In genomic region chr19:39951065-39951650, GRCh38 we compare ENCODE assay signal across 15 cellular contexts. TPM values are rescaled to one million over a fixed set of nuclear protein-coding genes. Genes with fewer than 3 reads are reported as not detected.
DNase-seq lines count a peak whose midpoint lies in the region; ATAC-seq and TF ChIP-seq lines count a peak whose summit lies in the region.
"Had no signal": no experiment of that assay in that cellular context is flagged by ENCODE, and none has a peak within 500 bp of the region (broad histone marks: within the 10 kb centered on the region; RNA-seq: fewer than 3 reads in every experiment).

No MANE protein-coding gene starts in this region.

- TF ChIP-seq EP300 in stomach (IDR thresholded peaks at IDR 0.05), result no peak

- WGBS in stomach, 5 donors, result 87 to 98% (median 94%) methylated on average over 2 of the region's 2 CpGs

- peak; percentile 27 for DNase-seq in activated T-cell treated with anti-CD3 and anti-CD28 coated beads, Interleukin-2, amount 50 U/mL, for 24 hours
- no peak for DNase-seq in activated T-cell treated with anti-CD3 and anti-CD28 coated beads for 4 hours
- DNase-seq in activated CD8-positive, alpha-beta T cell treated with anti-CD3 and anti-CD28 coated beads, Interleukin-2, amount 10 ng/mL, durations not matched to agents 7 days and 5 days, result peak; percentile 12
- no peak for DNase-seq in immature natural killer cell
- DNase-seq in stomach, result peak; percentile 7
- no peak for DNase-seq in Karpas-422
- no peak for DNase-seq in hippocampal formation (lab: John Stamatoyannopoulos, UW)
- DNase-seq: heart right ventricle; kidney; NCI-H526 treated with DMSO at 0.1 percent for 48 hours; stimulated activated CD4-positive, alpha-beta T cell treated with anti-CD3 and anti-CD28 coated beads, Interleukin-4, amount 100 ng/mL, for 4 hours had no signal

- peak overlapping the region; percentile 87 for H3K27ac Mint-ChIP-seq in activated T-cell treated with anti-CD3 and anti-CD28 coated beads, Interleukin-2, amount 50 U/mL, for 24 hours
- H3K27ac Mint-ChIP-seq in activated CD8-positive, alpha-beta T cell treated with anti-CD3 and anti-CD28 coated beads, Interleukin-2, amount 10 ng/mL, durations not matched to agents 7 days and 5 days, result peak overlapping the region; percentile 95
- peak overlapping the region in 4 of 6 donors; percentile 30 to 62 (median 45) for H3K27ac Mint-ChIP-seq in immature natural killer cell
- H3K27ac Mint-ChIP-seq: WTC11 had no signal

- H3K4me1 ChIP-seq in stomach (peaks cover 6 to 24% (median 8%) of the 10 kb centered on the region in 4 donors), Karpas-422 (ENCODE audit: low read length) (peaks cover 13% of the 10 kb centered on the region)

- H3K36me3 ChIP-seq in stomach (no peaks in the 10 kb centered on the region), Karpas-422 (ENCODE audit: insufficient read depth, low read length) (no peaks in the 10 kb centered on the region)
- H3K36me3 ChIP-seq: brain microvascular endothelial cell, heart right ventricle had no signal

- H3K27me3 ChIP-seq in stomach (peaks cover 0 to 39% (median 0%) of the 10 kb centered on the region in 3 donors), Karpas-422 (ENCODE audit: low read length) (no peaks in the 10 kb centered on the region)
- H3K27me3 ChIP-seq: brain microvascular endothelial cell had no signal

- H3K27me3 Mint-ChIP-seq in activated T-cell treated with anti-CD3 and anti-CD28 coated beads, Interleukin-2, amount 50 U/mL, for 24 hours, result no peaks in the 10 kb centered on the region
- no peaks in the 10 kb centered on the region for H3K27me3 Mint-ChIP-seq in activated CD8-positive, alpha-beta T cell treated with anti-CD3 and anti-CD28 coated beads, Interleukin-2, amount 10 ng/mL, durations not matched to agents 7 days and 5 days (ENCODE audit: low read depth)
- no peaks in the 10 kb centered on the region for H3K27me3 Mint-ChIP-seq in immature natural killer cell (ENCODE audit: low read depth in 3 of 3)

- intact Hi-C loops in stomach (cut with DNase I; ENCODE audit: low total_unique reads), result no loop called here

- H3K79me2 ChIP-seq in Karpas-422 (ENCODE audit: low read length), result no peaks in the 10 kb centered on the region

- no peaks in the 10 kb centered on the region for H3K9me2 ChIP-seq in Karpas-422 (replicated peaks; ENCODE audit: insufficient read depth, low read length)

- no peak overlapping the region for H3K4me3 ChIP-seq in stomach
- H3K4me3 ChIP-seq in Karpas-422 (ENCODE audit: low read length), result no peak overlapping the region
- H3K4me3 ChIP-seq: heart right ventricle had no signal

- no peak overlapping the region for H3K9ac ChIP-seq in Karpas-422 (ENCODE audit: low read length)

- POLR2A ChIA-PET in activated CD8-positive, alpha-beta T cell treated with anti-CD3 and anti-CD28 coated beads, Interleukin-2, amount 10 ng/mL, durations not matched to agents 7 days and 5 days (lab: Charles Lee), result interaction anchor here (0.8 to 2.0 kb wide), 5 partner anchors 9 to 139 kb away, joined by 3 to 12 read pairs (median 4); partner anchors contain the start of genes PSMC4 and ZNF780A

- CTCF ChIA-PET in activated CD8-positive, alpha-beta T cell treated with anti-CD3 and anti-CD28 coated beads, Interleukin-2, amount 10 ng/mL, durations not matched to agents 7 days and 5 days (lab: Charles Lee), result interaction anchor here (1.4 to 1.9 kb wide), 2 partner anchors 11 to 19 kb away, joined by 4 to 12 read pairs; partner anchors contain the start of gene PSMC4

- H3K4me2 ChIP-seq in Karpas-422 (ENCODE audit: low read depth, low read length, poor library complexity, severe bottlenecking), result no peak overlapping the region

- no peak overlapping the region for H2AFZ ChIP-seq in Karpas-422 (ENCODE audit: low read length)

- no peaks in the 10 kb centered on the region for H4K20me1 ChIP-seq in Karpas-422 (ENCODE audit: insufficient read depth, low read depth, low read length)

- peaks cover 81% of the 10 kb centered on the region for H3K4me1 Mint-ChIP-seq in activated T-cell treated with anti-CD3 and anti-CD28 coated beads, Interleukin-2, amount 50 U/mL, for 24 hours (ENCODE audit: low read depth)
- peaks cover 58% of the 10 kb centered on the region for H3K4me1 Mint-ChIP-seq in activated CD8-positive, alpha-beta T cell treated with anti-CD3 and anti-CD28 coated beads, Interleukin-2, amount 10 ng/mL, durations not matched to agents 7 days and 5 days (ENCODE audit: low read depth)
- peaks cover 44 to 52% of the 10 kb centered on the region in 2 donors for H3K4me1 Mint-ChIP-seq in immature natural killer cell
- H3K4me1 Mint-ChIP-seq: WTC11 had no signal

- TF ChIP-seq POLR2A in stomach (IDR thresholded peaks at IDR 0.05), result no peak

- H3K9me3 Mint-ChIP-seq in activated T-cell treated with anti-CD3 and anti-CD28 coated beads, Interleukin-2, amount 50 U/mL, for 24 hours, result peaks cover 5% of the 10 kb centered on the region
- peaks cover 21% of the 10 kb centered on the region for H3K9me3 Mint-ChIP-seq in activated CD8-positive, alpha-beta T cell treated with anti-CD3 and anti-CD28 coated beads, Interleukin-2, amount 10 ng/mL, durations not matched to agents 7 days and 5 days (ENCODE audit: insufficient read depth)
- H3K9me3 Mint-ChIP-seq in immature natural killer cell, result peaks cover 0 to 2% (median 0%) of the 10 kb centered on the region in 6 donors

- TF ChIP-seq CTCF in stomach (IDR thresholded peaks at IDR 0.05), result no peak

- no peak overlapping the region for H3K27ac ChIP-seq in stomach
- H3K27ac ChIP-seq in Karpas-422 (ENCODE audit: low read length), result no peak overlapping the region
- H3K27ac ChIP-seq: brain microvascular endothelial cell, heart right ventricle had no signal

- ATAC-seq in activated CD8-positive, alpha-beta T cell treated with anti-CD3 and anti-CD28 coated beads, Interleukin-2, amount 10 ng/mL, durations not matched to agents 7 days and 5 days, result no peak
- no peak for ATAC-seq in GM21381 (IDR thresholded peaks at IDR 0.05; ENCODE audit: unreplicated experiment)
- ATAC-seq: HCT116, heart right ventricle, WTC11 had no signal

- peaks cover 14% of the 10 kb centered on the region for H3K36me3 Mint-ChIP-seq in activated T-cell treated with anti-CD3 and anti-CD28 coated beads, Interleukin-2, amount 50 U/mL, for 24 hours (ENCODE audit: low read depth)
- H3K36me3 Mint-ChIP-seq in activated CD8-positive, alpha-beta T cell treated with anti-CD3 and anti-CD28 coated beads, Interleukin-2, amount 10 ng/mL, durations not matched to agents 7 days and 5 days (ENCODE audit: low read depth), result peaks cover 19% of the 10 kb centered on the region
- peaks cover 0 to 4% (median 0%) of the 10 kb centered on the region in 3 donors for H3K36me3 Mint-ChIP-seq in immature natural killer cell
- H3K36me3 Mint-ChIP-seq: WTC11 had no signal

- H3K9me3 ChIP-seq in stomach (no peaks in the 10 kb centered on the region), Karpas-422 (ENCODE audit: low read length) (no peaks in the 10 kb centered on the region)
- H3K9me3 ChIP-seq: heart right ventricle had no signal

- no peak overlapping the region for H3K4me3 Mint-ChIP-seq in activated T-cell treated with anti-CD3 and anti-CD28 coated beads, Interleukin-2, amount 50 U/mL, for 24 hours
- H3K4me3 Mint-ChIP-seq in activated CD8-positive, alpha-beta T cell treated with anti-CD3 and anti-CD28 coated beads, Interleukin-2, amount 10 ng/mL, durations not matched to agents 7 days and 5 days, result no peak overlapping the region
- H3K4me3 Mint-ChIP-seq in immature natural killer cell, result no peak overlapping the region
- H3K4me3 Mint-ChIP-seq: WTC11 had no signal

RNA-seq across cellular contexts. Expression of gene FCGBP, which starts 16.7 kb away (rescaled TPM):
- 1 to 10 TPM; 5.8 to 6.2 TPM for total RNA-seq in activated CD8-positive, alpha-beta T cell treated with anti-CD3 and anti-CD28 coated beads, Interleukin-2, amount 10 ng/mL, durations not matched to agents 7 days and 5 days
- under 1 TPM in 2 of 3 donors, not detected in 1; 0.36 to 0.92 TPM for polyA plus RNA-seq in immature natural killer cell
- total RNA-seq in stomach, result 1,000 to 10,000 TPM in 1 of 5 donors, 100 to 1,000 TPM in 3, 10 to 100 TPM in 1; 90.2 to 7,510 (median 472) TPM
- polyA plus RNA-seq in stomach, result 10 to 100 TPM in 1 of 3 donors, 1 to 10 TPM in 2; 6.5 to 11.9 (median 8.4) TPM
- 0.32 TPM in 1 of 2 replicates, not detected in the other for total RNA-seq in Karpas-422 (2014; rRNA removed; shearing (Covaris generic); ENCODE audit: low replicate concordance)

RNA-seq across cellular contexts. Expression of gene PSMC4, which starts 19.8 kb away (rescaled TPM):
- total RNA-seq in activated CD8-positive, alpha-beta T cell treated with anti-CD3 and anti-CD28 coated beads, Interleukin-2, amount 10 ng/mL, durations not matched to agents 7 days and 5 days, result 100 to 1,000 TPM; 120 to 121 TPM
- 100 to 1,000 TPM; 113 to 133 (median 127) TPM for polyA plus RNA-seq in immature natural killer cell
- total RNA-seq in stomach, result 10 to 100 TPM in 4 of 5 donors, 1 to 10 TPM in 1; 3.8 to 79.7 (median 69.4) TPM
- 10 to 100 TPM; 58.0 to 75.6 (median 62.3) TPM for polyA plus RNA-seq in stomach
- total RNA-seq in Karpas-422 (2014; rRNA removed; shearing (Covaris generic); ENCODE audit: low replicate concordance), result 99.7 and 123 TPM in 2 replicates

RNA-seq across cellular contexts. Expression of gene ZNF546, which starts 45.7 kb away (rescaled TPM):
- total RNA-seq in activated CD8-positive, alpha-beta T cell treated with anti-CD3 and anti-CD28 coated beads, Interleukin-2, amount 10 ng/mL, durations not matched to agents 7 days and 5 days, result 1 to 10 TPM; 4.9 to 5.2 TPM
- polyA plus RNA-seq in immature natural killer cell (1 to 10 TPM in 2 of 3 donors, not detected in 1; 2.4 to 2.5 TPM), stomach (1 to 10 TPM in 1 of 3 donors, under 1 TPM in 2; 0.68 to 1.6 (median 0.76) TPM)
- total RNA-seq in stomach, result 1 to 10 TPM in 4 of 5 donors, under 1 TPM in 1; 0.29 to 9.3 (median 3.3) TPM
- total RNA-seq in Karpas-422 (2014; rRNA removed; shearing (Covaris generic); ENCODE audit: low replicate concordance), result 6.0 and 10.4 TPM in 2 replicates

Comparison
In these comparisons a context has a peak if more than half of its experiments do, and no peak if none do; other contexts are left out.
1. DNase-seq: peak in activated T-cell treated with anti-CD3 and anti-CD28 coated beads, Interleukin-2, amount 50 U/mL, for 24 hours (single experiment), activated CD8-positive, alpha-beta T cell treated with anti-CD3 and anti-CD28 coated beads, Interleukin-2, amount 10 ng/mL, durations not matched to agents 7 days and 5 days (single experiment) and stomach (single experiment); none in activated T-cell treated with anti-CD3 and anti-CD28 coated beads for 4 hours (single experiment), immature natural killer cell (0 of 3), Karpas-422 (single experiment) and hippocampal formation (0 of 2).
2. H3K27ac Mint-ChIP-seq: peak in every context shown above with its lines; median percentile 95 in activated CD8-positive, alpha-beta T cell treated with anti-CD3 and anti-CD28 coated beads, Interleukin-2, amount 10 ng/mL, durations not matched to agents 7 days and 5 days; 87 in activated T-cell treated with anti-CD3 and anti-CD28 coated beads, Interleukin-2, amount 50 U/mL, for 24 hours; 45 in immature natural killer cell.
3. RNA of gene FCGBP, which starts 16.7 kb away (total RNA-seq): 90.2 to 7,510 TPM in stomach; 5.8 to 6.2 TPM in activated CD8-positive, alpha-beta T cell treated with anti-CD3 and anti-CD28 coated beads, Interleukin-2, amount 10 ng/mL, durations not matched to agents 7 days and 5 days and 0.32 TPM in Karpas-422; every median in the first group is over 10 times any median in the second.